In the genomic region with DNA sequence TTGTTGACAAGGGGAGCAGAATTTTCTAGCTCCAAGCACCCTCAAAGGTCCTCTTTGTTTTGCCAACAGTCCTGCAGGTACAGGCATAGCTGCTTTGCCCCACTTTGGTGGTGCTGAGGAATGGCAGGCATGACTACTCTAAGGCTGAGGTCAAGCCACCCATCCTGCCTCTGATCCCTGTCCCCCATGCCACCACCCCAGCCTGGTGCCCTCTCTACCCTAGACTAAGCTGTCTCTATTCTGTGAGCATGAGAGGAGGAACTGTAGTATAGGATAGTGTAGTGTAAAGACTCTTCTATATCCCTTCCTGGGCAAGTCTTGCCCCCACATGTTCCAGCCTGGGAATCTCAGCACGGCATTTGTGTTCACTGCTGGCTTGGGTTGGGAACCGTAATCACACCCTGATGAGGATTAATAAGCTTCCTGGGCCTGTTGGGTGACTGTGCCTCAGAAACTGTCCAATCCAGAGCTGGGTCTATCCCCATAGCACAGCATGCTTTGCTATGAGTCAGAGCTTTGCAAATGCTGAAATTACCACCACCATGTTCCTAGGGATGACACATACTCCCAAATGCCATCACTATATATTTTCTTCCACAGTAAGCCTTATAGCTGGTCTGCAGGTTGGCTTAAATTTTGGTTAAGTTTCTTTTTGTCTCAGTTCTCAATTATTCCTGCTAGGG, we compare ENCODE assay signal across 14 cellular contexts.
A peak's percentile ranks its signal among the peaks of the same experiment; 100 is the strongest.
DNase-seq lines count a peak whose midpoint lies in the region; ATAC-seq, FAIRE-seq and TF ChIP-seq lines count a peak whose summit lies in the region.
"Had no signal": no experiment of that assay in that cellular context is flagged by ENCODE, and none has a peak within 500 bp of the region (broad histone marks: within the 10 kb centered on the region; RNA-seq: fewer than 3 reads in every experiment).

No MANE protein-coding gene starts in this region.

- TF ChIP-seq CTCF in fibroblast of mammary gland (conservative IDR thresholded peaks at IDR 0.05; ENCODE audit: control insufficient read depth, insufficient read depth, low read depth, low read length), result no peak

- DNase-seq in SIG-M5 treated with dmso at 0.1 percent for 504 hours (lab: John Stamatoyannopoulos, UW; ENCODE audit: unreplicated experiment) (peak; percentile 24), SIG-M5 (lab: John Stamatoyannopoulos, UW) (no peak), RCC 7860 (ENCODE audit: low spot score) (peak; percentile 87), fibroblast of mammary gland (ENCODE audit: low read depth) (peak; percentile 99), smooth muscle cell of the brain vasculature (ENCODE audit: low read depth, low spot score) (peak; percentile 69), NCI-H2227 (lab: John Stamatoyannopoulos, UW; ENCODE audit: unreplicated experiment) (no peak)
- DNase-seq: NCI-H2081; SHP77; stimulated activated CD8-positive, alpha-beta memory T cell treated with anti-CD3 and anti-CD28 coated beads, Interleukin-4, amount 100 ng/mL, for 48 hours had no signal

- FAIRE-seq in RCC 7860 (lab: Jason Lieb, UNC), result peak; percentile 89
- FAIRE-seq: A204.1, colon, GM12878 had no signal

- H3K4me3 ChIP-seq in fibroblast of mammary gland (ENCODE audit: control insufficient read depth, low read depth, low read length), result no peak overlapping the region
- H3K4me3 ChIP-seq: GM12878 had no signal

- no peak for ATAC-seq in GM21447 (IDR thresholded peaks at IDR 0.05; ENCODE audit: unreplicated experiment)
- no peak for ATAC-seq in HG03520 (IDR thresholded peaks at IDR 0.05; ENCODE audit: unreplicated experiment)
- ATAC-seq: GM12878 had no signal

Comparison
In these comparisons a context has a peak if more than half of its experiments do, and no peak if none do; other contexts are left out.
1. DNase-seq: peak in SIG-M5 treated with dmso at 0.1 percent for 504 hours (single experiment), RCC 7860 (single experiment), fibroblast of mammary gland (single experiment) and smooth muscle cell of the brain vasculature (single experiment); none in SIG-M5 (single experiment) and NCI-H2227 (single experiment).